Comparison of ENCODE assay signal across 30 cellular contexts in the genomic region with DNA sequence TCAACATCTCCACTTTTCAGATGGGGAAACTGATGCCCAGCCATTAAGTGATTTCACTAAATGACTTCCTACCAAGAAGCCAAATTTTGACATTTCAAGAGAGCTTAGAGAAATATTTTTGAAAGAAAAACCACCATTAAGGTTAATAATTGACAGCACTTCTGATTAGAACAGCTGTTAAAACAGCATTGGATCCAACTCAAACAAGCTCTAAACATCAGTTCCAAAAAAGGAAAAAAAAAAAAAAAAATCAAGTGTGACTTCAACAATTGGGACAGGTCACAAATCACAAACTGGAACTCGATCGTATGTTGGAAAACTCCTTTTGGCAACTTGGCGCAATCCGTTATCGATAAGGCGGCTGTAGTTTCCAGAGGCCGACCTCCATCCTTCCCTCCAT. TPM values are rescaled to one million over a fixed set of nuclear protein-coding genes. Genes with fewer than 3 reads are reported as not detected.
DNase-seq lines count a peak whose midpoint lies in the region; ATAC-seq, FAIRE-seq and TF ChIP-seq lines count a peak whose summit lies in the region.
"Had no signal": no experiment of that assay in that cellular context is flagged by ENCODE, and none has a peak within 500 bp of the region (broad histone marks: within the 10 kb centered on the region; RNA-seq: fewer than 3 reads in every experiment).

No MANE protein-coding gene starts in this region.

- no peak overlapping the region for H3K27ac Mint-ChIP-seq in GM23338

- peaks cover 89% of the 10 kb centered on the region for H3K4me1 Mint-ChIP-seq in GM23338

- WGBS in small intestine, 3 donors: 22 to 58% (median 47%) methylated on average over 7 of the region's 7 CpGs

- H3K4me1 ChIP-seq in GM23338 (ENCODE audit: insufficient read depth): peaks cover 50% of the 10 kb centered on the region
- peaks cover 8% of the 10 kb centered on the region for H3K4me1 ChIP-seq in osteoblast (ENCODE audit: insufficient read depth, low read length)
- peaks cover 2 to 10% of the 10 kb centered on the region in 2 donors for H3K4me1 ChIP-seq in small intestine (ENCODE audit: control insufficient read depth in 2 of 2, insufficient read depth in 1 of 2, low read depth in 1 of 2, low read length in 1 of 2)
- peaks cover 17 to 21% of the 10 kb centered on the region in 2 donors for H3K4me1 ChIP-seq in gastrocnemius medialis
- H3K4me1 ChIP-seq: SJSA1 had no signal

- 0 out of 2 replicates have a peak overlapping the region, but pooled peaks have one; percentile 1 for H3K4me2 ChIP-seq in GM23338
- no peak overlapping the region for H3K4me2 ChIP-seq in osteoblast (ENCODE audit: insufficient read depth, low read length)
- H3K4me2 ChIP-seq: BLaER1 treated with 17β-estradiol and CSF1 and Interleukin-3, amounts not matched to agents 10 nM and 100 nM; PC-9 had no signal

- H3K4me3 Mint-ChIP-seq in GM23338: no peak overlapping the region
- H3K4me3 Mint-ChIP-seq: CD4-positive, alpha-beta memory T cell had no signal

- H3F3A ChIP-seq in GM23338 (replicated peaks; ENCODE audit: low read depth): no peaks in the 10 kb centered on the region

- H2AFZ ChIP-seq in GM23338 (no peak overlapping the region), osteoblast (ENCODE audit: low read length) (no peak overlapping the region)
- H2AFZ ChIP-seq: PC-9 had no signal

- no peaks in the 10 kb centered on the region for H3K27me3 ChIP-seq in GM23338 (ENCODE audit: insufficient read depth)
- H3K27me3 ChIP-seq in osteoblast (ENCODE audit: insufficient read depth, low read length): no peaks in the 10 kb centered on the region
- no peaks in the 10 kb centered on the region for H3K27me3 ChIP-seq in small intestine (ENCODE audit: control insufficient read depth in 2 of 2, insufficient read depth in 2 of 2, low read length in 2 of 2)
- no peaks in the 10 kb centered on the region for H3K27me3 ChIP-seq in gastrocnemius medialis
- H3K27me3 ChIP-seq: SJSA1 had no signal

- H3K79me2 ChIP-seq in GM23338 (replicated peaks; ENCODE audit: insufficient read depth) (peaks cover 79% of the 10 kb centered on the region), osteoblast (ENCODE audit: insufficient read depth, low read length) (peaks cover 77% of the 10 kb centered on the region)

- H3K4me3 ChIP-seq in GM23338 (no peak overlapping the region), osteoblast (ENCODE audit: insufficient read depth, low read length) (no peak overlapping the region), small intestine (ENCODE audit: low read depth in 1 of 2, low read length in 2 of 2) (no peak overlapping the region), gastrocnemius medialis (no peak overlapping the region)
- H3K4me3 ChIP-seq: BLaER1 treated with 17β-estradiol and CSF1 and Interleukin-3, amounts not matched to agents 10 nM and 100 nM; K562; PC-9; SJSA1 had no signal

- no peaks in the 10 kb centered on the region for H3K9me2 ChIP-seq in GM23338 (ENCODE audit: insufficient read depth)

- in situ Hi-C loops in gastrocnemius medialis (cut with MboI; ENCODE audit: low sequenced_read_pairs in 4 of 4): loop anchor here in 1 of 4 donors (25.0 kb wide), 2 partner anchors 107 to 407 kb away; no protein-coding TSS in a partner anchor

- no peaks in the 10 kb centered on the region for H3K9me3 ChIP-seq in osteoblast (ENCODE audit: low read depth, low read length)
- no peaks in the 10 kb centered on the region for H3K9me3 ChIP-seq in small intestine (ENCODE audit: control insufficient read depth, low read depth)
- no peaks in the 10 kb centered on the region for H3K9me3 ChIP-seq in gastrocnemius medialis
- H3K9me3 ChIP-seq: BLaER1 treated with 17β-estradiol and CSF1 and Interleukin-3, amounts not matched to agents 10 nM and 100 nM; SJSA1 had no signal

- H3K9me3 Mint-ChIP-seq in GM23338: no peaks in the 10 kb centered on the region
- H3K9me3 Mint-ChIP-seq: CD4-positive, alpha-beta memory T cell had no signal

- H4K20me1 ChIP-seq in GM23338 (replicated peaks; ENCODE audit: insufficient read depth) (peaks cover 29% of the 10 kb centered on the region), osteoblast (ENCODE audit: insufficient read depth, low read length) (peaks cover 90% of the 10 kb centered on the region)

- peaks cover 56% of the 10 kb centered on the region for H3K36me3 Mint-ChIP-seq in GM23338 (ENCODE audit: low read depth)

- TF ChIP-seq CTCF in 22Rv1 (IDR thresholded peaks at IDR 0.05): no peak
- TF ChIP-seq CTCF in GM23338 (conservative IDR thresholded peaks at IDR 0.05; ENCODE audit: low read depth in 2 of 2): no peak
- TF ChIP-seq CTCF in osteoblast (IDR thresholded peaks at IDR 0.05; ENCODE audit: extremely low read depth, low read depth, low read length): no peak
- TF ChIP-seq CTCF in gastrocnemius medialis (IDR thresholded peaks at IDR 0.05 in 4 of 5, conservative IDR thresholded peaks at IDR 0.05 in 1 of 5): no peak

- intact Hi-C loops in gastrocnemius medialis (cut with DNase I; ENCODE audit: low total_unique reads): no loop called here

- H3K36me3 ChIP-seq in GM23338 (ENCODE audit: insufficient read depth) (peaks cover 6% of the 10 kb centered on the region), osteoblast (ENCODE audit: insufficient read depth, low read length) (peaks cover 80% of the 10 kb centered on the region), small intestine (ENCODE audit: control insufficient read depth in 2 of 2, insufficient read depth in 2 of 2, low read length in 2 of 2) (peaks cover 19 to 26% of the 10 kb centered on the region in 2 donors), gastrocnemius medialis (peaks cover 0 to 4% of the 10 kb centered on the region in 2 donors)

- FAIRE-seq in islet of Langerhans (lab: Jason Lieb, UNC): peak; percentile 17
- FAIRE-seq in small intestine (lab: Jason Lieb, UNC): no peak
- FAIRE-seq: A204.1, GM12891 had no signal

- no peak for TF ChIP-seq POLR2A in gastrocnemius medialis (IDR thresholded peaks at IDR 0.05)

- no peak for DNase-seq in GM23338 (ENCODE audit: low spot score)
- DNase-seq in osteoblast (ENCODE audit: insufficient read length, low spot score, missing footprints): peak; percentile 37
- no peak for DNase-seq in small intestine
- DNase-seq in epidermal melanocyte (ENCODE audit: insufficient read length, low spot score): no peak
- DNase-seq in gastrocnemius medialis: no peak
- DNase-seq: AML-193; CD4-positive, alpha-beta memory T cell; COR-L47; DMS79 treated with DMSO at 0.1 percent for 48 hours; GF-D8; H7; Kasumi-1; NCI-H1105; NCI-H1436 treated with DMSO at 0.1 percent for 48 hours; NCI-H187 treated with DMSO at 0.1 percent for 48 hours; NCI-H2171 treated with DMSO at 0.1 percent for 48 hours; NCI-H345; NCI-H524; NCI-H774; PC-9; Right ventricle myocardium superior; RPMI8226 had no signal

- peaks cover 11% of the 10 kb centered on the region for H3K27me3 Mint-ChIP-seq in GM23338 (ENCODE audit: insufficient read depth, low read depth, poor library complexity)
- H3K27me3 Mint-ChIP-seq: CD4-positive, alpha-beta memory T cell had no signal

- ATAC-seq in GM23338: no peak
- ATAC-seq in HG03342 (IDR thresholded peaks at IDR 0.05; ENCODE audit: unreplicated experiment): no peak
- ATAC-seq in gastrocnemius medialis: no peak

- H3K27ac ChIP-seq in 22Rv1: peak overlapping the region; percentile 48
- H3K27ac ChIP-seq in GM23338 (ENCODE audit: low read depth): no peak overlapping the region
- no peak overlapping the region for H3K27ac ChIP-seq in osteoblast (ENCODE audit: low read depth, low read length)
- H3K27ac ChIP-seq in small intestine (ENCODE audit: low read depth in 1 of 2, low read length in 1 of 2): no peak overlapping the region
- no peak overlapping the region for H3K27ac ChIP-seq in gastrocnemius medialis
- H3K27ac ChIP-seq: BLaER1 treated with 17β-estradiol and CSF1 and Interleukin-3, amounts not matched to agents 10 nM and 100 nM; PC-9; SJSA1 had no signal

TF ChIP-seq in GM23338, 12 proteins besides CTCF, POLR2A, EP300 and RAD21:
- TF ChIP-seq ZNF114 (CRISPR knock-in tag; IDR thresholded peaks at IDR 0.05) (no peak), EZH2phosphoT487 (IDR thresholded peaks at IDR 0.05; ENCODE audit: unreplicated experiment) (no peak), CREB1 (CRISPR knock-in tag; IDR thresholded peaks at IDR 0.05; ENCODE audit: low read depth) (no peak), POLR2AphosphoS5 (IDR thresholded peaks at IDR 0.05; ENCODE audit: low read depth) (no peak)

RNA-seq across cellular contexts. Expression of gene TLE3, which starts 17.9 kb away (rescaled TPM):
- 55.7 and 79.5 TPM in 2 replicates for total RNA-seq in GM23338 (2014; rRNA removed; shearing (Covaris generic))
- polyA plus RNA-seq in GM23338 (2016; fragmentation: Nextera tagmentation; extraction: Ambion mirVana) (9.2 and 10.4 TPM in 2 replicates), small intestine (10 to 100 TPM; 14.3 to 22.2 (median 14.6) TPM)
- total RNA-seq in osteoblast (21.5 and 29.7 TPM in 2 replicates), gastrocnemius medialis (10 to 100 TPM in 2 of 4 donors, 1 to 10 TPM in 2; 4.6 to 35.3 (median 13.3) TPM)
